ENCODE assay signal across 8 cellular contexts in the genomic region with DNA sequence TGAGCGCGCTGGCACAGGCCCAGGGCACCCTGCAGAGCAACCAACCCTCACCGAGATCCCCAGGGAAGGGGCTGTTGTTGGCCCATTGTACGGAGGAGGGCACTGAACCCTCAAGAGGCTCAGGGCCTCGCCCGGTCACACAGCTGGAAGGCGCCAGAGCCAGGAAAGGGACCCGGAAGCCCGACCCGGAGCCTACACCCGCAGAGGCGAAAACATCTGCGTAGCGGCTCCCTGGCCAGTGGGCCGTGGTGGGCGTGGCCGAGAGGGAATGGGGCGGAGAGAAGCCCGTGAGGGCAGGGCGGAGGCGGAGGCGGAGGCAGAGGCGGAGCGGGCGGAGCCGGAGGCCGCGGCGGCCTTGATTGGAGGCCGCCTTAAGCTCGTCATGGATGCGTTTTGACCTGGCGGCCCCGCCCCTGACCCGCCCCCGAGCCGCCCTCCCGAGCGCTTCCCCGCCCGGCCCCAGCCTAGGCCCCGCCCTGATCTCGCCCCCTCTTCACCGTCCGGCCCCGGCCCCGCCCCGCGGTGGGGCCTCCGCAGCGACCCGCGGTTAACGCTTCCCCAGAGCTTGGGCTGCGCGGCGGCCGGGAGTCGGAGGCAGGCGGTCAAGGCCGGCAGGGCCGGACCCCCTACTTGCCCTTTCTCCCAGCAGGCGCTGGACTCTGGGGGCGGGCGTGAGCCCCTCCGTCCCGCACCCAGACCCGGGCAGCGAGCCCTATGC. TPM values are rescaled to one million over a fixed set of nuclear protein-coding genes. Genes with fewer than 3 reads are reported as not detected.
A peak's percentile ranks its signal among the peaks of the same experiment; 100 is the strongest.
DNase-seq lines count a peak whose midpoint lies in the region; ATAC-seq and TF ChIP-seq lines count a peak whose summit lies in the region.

No MANE protein-coding gene starts in this region.

- H3K4me3 ChIP-seq in BJ (ENCODE audit: low read depth, low read length) (peak overlapping the region; percentile 63), colonic mucosa (peak overlapping the region; percentile 64)

- ATAC-seq in HG03442 (IDR thresholded peaks at IDR 0.05; ENCODE audit: unreplicated experiment) (peak; percentile 54), left lobe of liver (peak; percentile 80)

- no peaks in the 10 kb centered on the region for H3K9me3 ChIP-seq in colonic mucosa

- DNase-seq in BJ (ENCODE audit: low read depth) (peak; percentile 70), GM19240 (ENCODE audit: insufficient read length, low spot score) (peak; percentile 91), NCI-H510A treated with DMSO at 0.1 percent for 48 hours (lab: John Stamatoyannopoulos, UW) (peak; percentile 78), colonic mucosa (peak; percentile 97), left lobe of liver (ENCODE audit: low spot score) (peak; percentile 98)
- DNase-seq in activated CD4-positive, alpha-beta T cell treated with anti-CD3 and anti-CD28 coated beads for 48 hours = peak; percentile 94
- peak; percentile 92 for DNase-seq in stimulated activated CD4-positive, alpha-beta T cell treated with anti-CD3 and anti-CD28 coated beads, Interleukin-1b, Interleukin-23, amount 100 ng/mL, for 48 hours

- H3K27me3 ChIP-seq in BJ (ENCODE audit: control insufficient read depth, insufficient read depth, low read length) = no peaks in the 10 kb centered on the region
- H3K27me3 ChIP-seq in colonic mucosa = no peaks in the 10 kb centered on the region

- H3K4me1 ChIP-seq in colonic mucosa = peaks cover 18% of the 10 kb centered on the region

- intact Hi-C loops in colonic mucosa (cut with DNase I) = no loop called here

- CTCF ChIA-PET in BJ (lab: Yijun Ruan, JAX) = interaction anchor here (0.9 to 2.0 kb wide), 4 partner anchors 14 to 126 kb away, joined by 3 to 6 read pairs (median 5); no protein-coding TSS in a partner anchor

- POLR2A ChIA-PET in BJ (lab: Charles Lee) = interaction anchor here (0.6 to 0.7 kb wide), 5 partner anchors 9 to 747 kb away, joined by 3 to 9 read pairs (median 4); no protein-coding TSS in a partner anchor

- no peak for TF ChIP-seq CTCF in BJ (IDR thresholded peaks at IDR 0.05; ENCODE audit: insufficient read depth, low read depth, low read length)
- TF ChIP-seq CTCF in colonic mucosa (IDR thresholded peaks at IDR 0.05) = no peak

- peak overlapping the region; percentile 91 for H3K27ac ChIP-seq in colonic mucosa

- peaks cover 9% of the 10 kb centered on the region for H3K36me3 ChIP-seq in BJ (ENCODE audit: control insufficient read depth, insufficient read depth, low read length)
- H3K36me3 ChIP-seq in colonic mucosa = no peaks in the 10 kb centered on the region

- peak overlapping the region; percentile 77 to 81 for H3K9ac ChIP-seq in colonic mucosa (ENCODE audit: low read depth in 2 of 2, low read length in 2 of 2)

RNA-seq across cellular contexts. Expression of a gene that starts 2.1 kb away (rescaled TPM):
- polyA plus RNA-seq in BJ (2011; rRNA removed) = 13.5 and 15.3 TPM in 2 replicates
- polyA minus RNA-seq in BJ (2011; rRNA and poly(A)+ RNA removed) = 8.6 and 10.5 TPM in 2 replicates
- total RNA-seq in colonic mucosa (10 to 100 TPM; 11.0 to 12.0 TPM), left lobe of liver (5.5 TPM)

RNA-seq across cellular contexts. Expression of a gene that starts 10.5 kb away (rescaled TPM):
- 25.6 and 34.2 TPM in 2 replicates for polyA plus RNA-seq in BJ (2011; rRNA removed)
- polyA minus RNA-seq in BJ (2011; rRNA and poly(A)+ RNA removed) = 18.9 and 26.4 TPM in 2 replicates
- total RNA-seq in colonic mucosa (10 to 100 TPM; 36.3 to 36.8 TPM), left lobe of liver (49.5 TPM)

RNA-seq across cellular contexts. Expression of a gene that starts 22.7 kb away (rescaled TPM):
- 0.21 and 0.34 TPM in 2 replicates for polyA plus RNA-seq in BJ (2011; rRNA removed)
- polyA minus RNA-seq in BJ (2011; rRNA and poly(A)+ RNA removed) = not detected in 2 replicates
- total RNA-seq in colonic mucosa (1 to 10 TPM; 2.7 to 3.6 TPM), left lobe of liver (4.0 TPM)

Comparison
In these comparisons a context has a peak if more than half of its experiments do, and no peak if none do; other contexts are left out.
1. Peak in every context shown above with its lines: DNase-seq, ATAC-seq, H3K4me3 ChIP-seq and H3K27ac ChIP-seq.